1 cellular context compared by ENCODE assay signal in genomic region chr13:110712081-110712848, GRCh38.
TF ChIP-seq lines count a peak whose summit lies in the region.

No MANE protein-coding gene starts in this region.

TF ChIP-seq in GM12878, 131 proteins besides CTCF, POLR2A, EP300 and RAD21 (continued from another document):
- TF ChIP-seq CUX1 (IDR thresholded peaks at IDR 0.05; ENCODE audit: insufficient replicate concordance, low read depth, low read length): no peak
- no peak for TF ChIP-seq IKZF2 (IDR thresholded peaks at IDR 0.05)
- no peak; the same call in 1 of the 2 replicates for TF ChIP-seq NBN (IDR thresholded peaks at IDR 0.05)
- no peak for TF ChIP-seq CEBPZ (IDR thresholded peaks at IDR 0.05; ENCODE audit: low read depth, low read length)
- no peak for TF ChIP-seq MTA3 (IDR thresholded peaks at IDR 0.05; ENCODE audit: borderline replicate concordance, low read length)
